Comparison of ENCODE assay signal across 8 cellular contexts in genomic region chr12:45990468-45991288, GRCh38. TPM values are rescaled to one million over a fixed set of nuclear protein-coding genes. Genes with fewer than 3 reads are reported as not detected.
A peak's percentile ranks its signal among the peaks of the same experiment; 100 is the strongest.
DNase-seq lines count a peak whose midpoint lies in the region; TF ChIP-seq lines count a peak whose summit lies in the region.

Gene SCAF11 (minus strand): TSS chr12:45990574. CDS start chr12:45964167, 26,407 bp downstream.

- peak within 1 kb of the TSS; percentile 89 for H3K4me3 ChIP-seq in GM06990 (replicated peaks; ENCODE audit: low read depth, low read length)
- peak within 1 kb of the TSS; percentile 81 for H3K4me3 ChIP-seq in HFF-Myc (replicated peaks; ENCODE audit: low read depth, low read length)
- H3K4me3 ChIP-seq in neuron (ENCODE audit: low read length): peak within 1 kb of the TSS; percentile 81
- H3K4me3 ChIP-seq in subcutaneous abdominal adipose tissue (ENCODE audit: low read depth in 1 of 5, low read length in 5 of 5): peak within 1 kb of the TSS; percentile 91 to 97 (median 95)

- DNase-seq in GM06990 (ENCODE audit: extremely low read depth, insufficient read length) (peak; percentile 100), HFF-Myc (ENCODE audit: extremely low read depth, low read depth) (peak; percentile 99), MV-4-11 (lab: John Stamatoyannopoulos, UW) (peak; percentile 99), SK-MEL-5 (ENCODE audit: low read depth, low spot score) (peak; percentile 100), foreskin melanocyte (peak; percentile 100)
- DNase-seq in activated naive CD4-positive, alpha-beta T cell treated with Interleukin-2 at 50 U/mL for 16 hours: peak; percentile 100

- H3K36me3 ChIP-seq in GM06990 (ENCODE audit: control insufficient read depth, insufficient read depth, low read length): no peaks in the 10 kb centered on the region
- H3K36me3 ChIP-seq in neuron (ENCODE audit: insufficient read depth, low read length): peaks cover 7% of the 10 kb centered on the region
- H3K36me3 ChIP-seq in subcutaneous abdominal adipose tissue (ENCODE audit: control insufficient read depth in 5 of 5, insufficient read depth in 5 of 5, low read length in 5 of 5): peaks cover 0 to 4% (median 0%) of the 10 kb centered on the region in 5 donors

- TF ChIP-seq CTCF in GM06990 (IDR thresholded peaks at IDR 0.05; ENCODE audit: insufficient read depth, low read length, poor library complexity, severe bottlenecking): peak; percentile 98
- peak; percentile 90 for TF ChIP-seq CTCF in HFF-Myc (IDR thresholded peaks at IDR 0.05; ENCODE audit: low read depth, low read length, missing control alignments)

- H3K27me3 ChIP-seq in GM06990 (replicated peaks; ENCODE audit: control insufficient read depth, insufficient read depth, low read length): no peaks in the 10 kb centered on the region
- H3K27me3 ChIP-seq in neuron (ENCODE audit: insufficient read depth, low read length): no peaks in the 10 kb centered on the region
- no peaks in the 10 kb centered on the region for H3K27me3 ChIP-seq in subcutaneous abdominal adipose tissue (ENCODE audit: control insufficient read depth in 5 of 5, insufficient read depth in 4 of 5, low read length in 5 of 5)

- H2AFZ ChIP-seq in neuron (ENCODE audit: low read depth, low read length): peak within 1 kb of the TSS; percentile 49

- peak within 1 kb of the TSS; percentile 99 for H3K27ac ChIP-seq in subcutaneous abdominal adipose tissue (ENCODE audit: low read depth, low read length)

- in situ Hi-C loops in SK-MEL-5 (cut with HindIII; ENCODE audit: low pct_unique_long_range_greater_than_20kb, low sequenced_read_pairs): no loop called here

- H3K4me1 ChIP-seq in neuron (ENCODE audit: insufficient read depth, low read length): peaks cover 18% of the 10 kb centered on the region
- peaks cover 5 to 43% (median 35%) of the 10 kb centered on the region in 5 donors for H3K4me1 ChIP-seq in subcutaneous abdominal adipose tissue (ENCODE audit: control insufficient read depth in 5 of 5, insufficient read depth in 5 of 5, low read length in 5 of 5)

- H3K9ac ChIP-seq in subcutaneous abdominal adipose tissue (ENCODE audit: low read length in 5 of 5): peak within 1 kb of the TSS; percentile 93 to 100 (median 99)

- H3K9me3 ChIP-seq in neuron (ENCODE audit: low read length) (no peaks in the 10 kb centered on the region), subcutaneous abdominal adipose tissue (ENCODE audit: control insufficient read depth in 5 of 5, low read length in 5 of 5) (no peaks in the 10 kb centered on the region)

RNA-seq across cellular contexts. Expression of gene SCAF11, which starts in this region (rescaled TPM):
- 49.0 and 58.1 TPM in 2 replicates for total RNA-seq in SK-MEL-5 (2014; rRNA removed; shearing (Covaris generic))
- polyA plus RNA-seq in SK-MEL-5 (2015; cell fraction: cytosol; rRNA removed): 40.0 and 43.0 TPM in 2 replicates
- 45.4 and 45.7 TPM in 2 replicates for polyA plus RNA-seq in SK-MEL-5 (2015; cell fraction: nucleus; rRNA removed)

Comparison
In these comparisons a context has a peak if more than half of its experiments do, and no peak if none do; other contexts are left out.
1. Peak in every context shown above with its lines: DNase-seq, H3K4me3 ChIP-seq and H3K27ac ChIP-seq.